In genomic region chr15:82216092-82216491, GRCh38 we compare ENCODE assay signal across 3 cellular contexts. TPM values are rescaled to one million over a fixed set of nuclear protein-coding genes. Genes with fewer than 3 reads are reported as not detected.
"Had no signal": no experiment of that assay in that cellular context is flagged by ENCODE, and none has a peak within 500 bp of the region (broad histone marks: within the 10 kb centered on the region; RNA-seq: fewer than 3 reads in every experiment).

No MANE protein-coding gene starts in this region.

RNA-seq across cellular contexts. Expression of gene SAXO2, which starts 46.5 kb away (rescaled TPM):
- total RNA-seq: activated CD8-positive, alpha-beta memory T cell treated with anti-CD3 and anti-CD28 coated beads, Interleukin-2, amount 10 ng/mL, durations not matched to agents 7 days and 5 days; activated T-helper 2 cell treated with anti-CD3 and anti-CD28 coated beads, Interferon-gamma antibody, Interleukin-2, Interleukin-4, amounts not matched to agents 10 μg/mL and 5 μg/mL and 100 μg/mL, durations not matched to agents 14 hours and 24 hours and 36 hours; ascending aorta had no signal
